In genomic region chr20:56373942-56374341, GRCh38 we compare ENCODE assay signal across 9 cellular contexts. TPM values are rescaled to one million over a fixed set of nuclear protein-coding genes. Genes with fewer than 3 reads are reported as not detected.
DNase-seq lines count a peak whose midpoint lies in the region; ATAC-seq, FAIRE-seq and TF ChIP-seq lines count a peak whose summit lies in the region.
"Had no signal": no experiment of that assay in that cellular context is flagged by ENCODE, and none has a peak within 500 bp of the region (broad histone marks: within the 10 kb centered on the region; RNA-seq: fewer than 3 reads in every experiment).

No MANE protein-coding gene starts in this region.

- no peak for TF ChIP-seq CTCF in Calu3 (IDR thresholded peaks at IDR 0.05; ENCODE audit: unreplicated experiment)
- TF ChIP-seq CTCF in WTC11 (IDR thresholded peaks at IDR 0.05), result no peak
- no peak for TF ChIP-seq CTCF in right lobe of liver (IDR thresholded peaks at IDR 0.05)
- no peak for TF ChIP-seq CTCF in neural progenitor cell (IDR thresholded peaks at IDR 0.05)
- no peak for TF ChIP-seq CTCF in D721Med (IDR thresholded peaks at IDR 0.05; ENCODE audit: insufficient read depth, missing control alignments)
- TF ChIP-seq CTCF in endothelial cell (IDR thresholded peaks at IDR 0.05; ENCODE audit: unreplicated experiment), result no peak
- no peak for TF ChIP-seq CTCF in vagina (IDR thresholded peaks at IDR 0.05)

- H3K27ac Mint-ChIP-seq in Calu3 (ENCODE audit: unreplicated experiment) (peak overlapping the region; percentile 24), WTC11 (no peak overlapping the region), neural progenitor cell (no peak overlapping the region), endothelial cell (ENCODE audit: unreplicated experiment) (no peak overlapping the region)
- H3K27ac Mint-ChIP-seq: endodermal cell had no signal

- H3K27ac ChIP-seq in right lobe of liver (no peak overlapping the region), neural progenitor cell (no peak overlapping the region), vagina (no peak overlapping the region)

- H3K27me3 Mint-ChIP-seq in Calu3 (ENCODE audit: unreplicated experiment) (no peaks in the 10 kb centered on the region), WTC11 (ENCODE audit: low read depth) (no peaks in the 10 kb centered on the region), neural progenitor cell (ENCODE audit: insufficient read depth, low read depth) (no peaks in the 10 kb centered on the region), endothelial cell (ENCODE audit: unreplicated experiment) (peaks cover 1% of the 10 kb centered on the region)

- H3K36me3 Mint-ChIP-seq in Calu3 (ENCODE audit: insufficient read depth, unreplicated experiment) (peaks cover 37% of the 10 kb centered on the region), WTC11 (peaks cover 82% of the 10 kb centered on the region), neural progenitor cell (peaks cover 29% of the 10 kb centered on the region), endothelial cell (ENCODE audit: low read depth, unreplicated experiment) (no peaks in the 10 kb centered on the region)

- peaks cover 73% of the 10 kb centered on the region for H3K79me2 ChIP-seq in neural progenitor cell (ENCODE audit: low read depth)

- no peak overlapping the region for H3K4me3 ChIP-seq in right lobe of liver
- no peak overlapping the region for H3K4me3 ChIP-seq in neural progenitor cell
- no peak overlapping the region for H3K4me3 ChIP-seq in vagina

- no peak for FAIRE-seq in D721Med (lab: Jason Lieb, UNC)

- H3K4me3 Mint-ChIP-seq in Calu3 (ENCODE audit: low read depth, unreplicated experiment), result no peak overlapping the region
- H3K4me3 Mint-ChIP-seq in WTC11, result no peak overlapping the region
- no peak overlapping the region for H3K4me3 Mint-ChIP-seq in neural progenitor cell
- H3K4me3 Mint-ChIP-seq in endothelial cell (ENCODE audit: unreplicated experiment), result no peak overlapping the region
- H3K4me3 Mint-ChIP-seq: endodermal cell had no signal

- H3K4me1 Mint-ChIP-seq in Calu3 (ENCODE audit: low read depth, unreplicated experiment) (no peaks in the 10 kb centered on the region), WTC11 (no peaks in the 10 kb centered on the region), neural progenitor cell (no peaks in the 10 kb centered on the region), endothelial cell (ENCODE audit: unreplicated experiment) (no peaks in the 10 kb centered on the region)
- H3K4me1 Mint-ChIP-seq: endodermal cell had no signal

- no peak overlapping the region for H3K9ac ChIP-seq in neural progenitor cell

- POLR2A ChIA-PET in WTC11 (lab: Charles Lee), result no interaction called here

- no TSS peak for BruUV-seq in Calu3 (replicated peaks; lab: Mats Ljungman, UMichigan)

- peaks cover 0 to 4% (median 0%) of the 10 kb centered on the region in 4 donors for H3K36me3 ChIP-seq in right lobe of liver
- H3K36me3 ChIP-seq in neural progenitor cell, result peaks cover 10% of the 10 kb centered on the region
- H3K36me3 ChIP-seq in vagina, result no peaks in the 10 kb centered on the region

- ATAC-seq in HG02610 (IDR thresholded peaks at IDR 0.05; ENCODE audit: unreplicated experiment) (peak; percentile 62), WTC11 (no peak), right lobe of liver (peak in 3 of 4 donors; percentile 48 to 93 (median 56))

- peaks cover 75% of the 10 kb centered on the region for H4K20me1 ChIP-seq in neural progenitor cell (ENCODE audit: low read depth)

- WGBS in right lobe of liver (ENCODE audit: insufficient coverage, low coverage, low lambda C conversion rate, missing lambda C conversion rate), result 27% methylated on average over 1 of the region's 1 CpG

- DNase-seq in Calu3 (peak; percentile 10), WTC11 (ENCODE audit: low spot score) (no peak), right lobe of liver (no peak), neural progenitor cell (ENCODE audit: low spot score) (no peak), D721Med (ENCODE audit: insufficient read length, low spot score) (no peak), endothelial cell (ENCODE audit: low spot score) (no peak), vagina (ENCODE audit: extremely low spot score in 2 of 2) (no peak)
- DNase-seq: endodermal cell had no signal

- no peaks in the 10 kb centered on the region for H3K9me3 ChIP-seq in right lobe of liver
- no peaks in the 10 kb centered on the region for H3K9me3 ChIP-seq in neural progenitor cell (ENCODE audit: low read depth)
- no peaks in the 10 kb centered on the region for H3K9me3 ChIP-seq in vagina

- H3K4me1 ChIP-seq in right lobe of liver (no peaks in the 10 kb centered on the region), neural progenitor cell (no peaks in the 10 kb centered on the region), vagina (no peaks in the 10 kb centered on the region)

- CTCF ChIA-PET in Calu3 (lab: Charles Lee) (no interaction called here), WTC11 (lab: Charles Lee) (no interaction called here)

- intact Hi-C loops in Calu3 (cut with micrococcal nuclease; ENCODE audit: unreplicated experiment) (no loop called here), right lobe of liver (cut with DNase I) (no loop called here), vagina (cut with DNase I) (no loop called here)

- no peaks in the 10 kb centered on the region for H3K9me3 Mint-ChIP-seq in Calu3 (ENCODE audit: low read depth, unreplicated experiment)
- H3K9me3 Mint-ChIP-seq in WTC11, result no peaks in the 10 kb centered on the region
- no peaks in the 10 kb centered on the region for H3K9me3 Mint-ChIP-seq in neural progenitor cell
- H3K9me3 Mint-ChIP-seq in endothelial cell (ENCODE audit: unreplicated experiment), result no peaks in the 10 kb centered on the region
- H3K9me3 Mint-ChIP-seq: endodermal cell had no signal

- no peak overlapping the region for H3K4me2 ChIP-seq in neural progenitor cell

- peaks cover 4% of the 10 kb centered on the region for H3F3A ChIP-seq in neural progenitor cell (ENCODE audit: low read depth)

- no peak for TF ChIP-seq POLR2A in right lobe of liver (IDR thresholded peaks at IDR 0.05)
- TF ChIP-seq POLR2A in vagina (IDR thresholded peaks at IDR 0.05), result no peak

- no peaks in the 10 kb centered on the region for H3K27me3 ChIP-seq in right lobe of liver
- H3K27me3 ChIP-seq in neural progenitor cell, result no peaks in the 10 kb centered on the region
- H3K27me3 ChIP-seq in vagina, result no peaks in the 10 kb centered on the region

- H2AFZ ChIP-seq in neural progenitor cell (replicated peaks), result no peak overlapping the region

TF ChIP-seq in WTC11, 78 proteins besides CTCF, POLR2A, EP300 and RAD21:
- no peak for TF ChIP-seq FOXK1 (CRISPR knock-in tag; IDR thresholded peaks at IDR 0.05)
- peak; percentile 52 for TF ChIP-seq GABPB1 (CRISPR knock-in tag; IDR thresholded peaks at IDR 0.05)
- no peak for TF ChIP-seq ETV6 (CRISPR knock-in tag; IDR thresholded peaks at IDR 0.05)

RNA-seq across cellular contexts. Expression of gene FAM210B, which starts 15.2 kb away (rescaled TPM):
- total RNA-seq in Calu3 (2022) (8.7 and 9.4 TPM in 2 replicates), WTC11 (2021) (16.5 to 19.1 TPM (median 16.5 TPM) in 3 replicates), right lobe of liver (10 to 100 TPM; 31.6 to 66.5 (median 42.8) TPM), neural progenitor cell (ENCODE audit: low replicate concordance) (19.3 and 26.7 TPM in 2 replicates), endothelial cell (ENCODE audit: unreplicated experiment) (20.1 TPM), vagina (46.4 TPM)

RNA-seq across cellular contexts. Expression of gene AURKA, which starts 18.1 kb away (rescaled TPM):
- total RNA-seq in Calu3 (2022) (73.8 and 75.5 TPM in 2 replicates), WTC11 (2021) (89.1 to 103 TPM (median 89.9 TPM) in 3 replicates), right lobe of liver (1 to 10 TPM; 1.5 to 7.4 (median 2.5) TPM), neural progenitor cell (ENCODE audit: low replicate concordance) (144 and 186 TPM in 2 replicates), endothelial cell (ENCODE audit: unreplicated experiment) (14.3 TPM), vagina (2.2 TPM)

RNA-seq across cellular contexts. Expression of gene CSTF1, which starts 18.5 kb away (rescaled TPM):
- total RNA-seq in Calu3 (2022) (41.0 and 44.3 TPM in 2 replicates), WTC11 (2021) (53.9 to 58.5 TPM (median 54.2 TPM) in 3 replicates), right lobe of liver (10 to 100 TPM; 14.9 to 27.2 (median 16.6) TPM), neural progenitor cell (ENCODE audit: low replicate concordance) (72.7 and 87.2 TPM in 2 replicates), endothelial cell (ENCODE audit: unreplicated experiment) (42.0 TPM), vagina (27.0 TPM)

RNA-seq across cellular contexts. Expression of gene CASS4, which starts 38.1 kb away (rescaled TPM):
- total RNA-seq in Calu3 (2022) (0.24 and 0.27 TPM in 2 replicates), WTC11 (2021) (0.11 to 0.14 TPM (median 0.13 TPM) in 3 replicates), right lobe of liver (1 to 10 TPM in 2 of 6 experiments, under 1 TPM in 4; 0.66 to 2.1 (median 0.83) TPM), neural progenitor cell (ENCODE audit: low replicate concordance) (0.09 TPM in 1 of 2 replicates, not detected in the other), endothelial cell (ENCODE audit: unreplicated experiment) (not detected), vagina (0.74 TPM)
- total RNA-seq: endodermal cell had no signal
